ENCODE assay signal across 1 cellular context in genomic region chr10:96129387-96130325, GRCh38.
TF ChIP-seq lines count a peak whose summit lies in the region.

A gene with protein sequence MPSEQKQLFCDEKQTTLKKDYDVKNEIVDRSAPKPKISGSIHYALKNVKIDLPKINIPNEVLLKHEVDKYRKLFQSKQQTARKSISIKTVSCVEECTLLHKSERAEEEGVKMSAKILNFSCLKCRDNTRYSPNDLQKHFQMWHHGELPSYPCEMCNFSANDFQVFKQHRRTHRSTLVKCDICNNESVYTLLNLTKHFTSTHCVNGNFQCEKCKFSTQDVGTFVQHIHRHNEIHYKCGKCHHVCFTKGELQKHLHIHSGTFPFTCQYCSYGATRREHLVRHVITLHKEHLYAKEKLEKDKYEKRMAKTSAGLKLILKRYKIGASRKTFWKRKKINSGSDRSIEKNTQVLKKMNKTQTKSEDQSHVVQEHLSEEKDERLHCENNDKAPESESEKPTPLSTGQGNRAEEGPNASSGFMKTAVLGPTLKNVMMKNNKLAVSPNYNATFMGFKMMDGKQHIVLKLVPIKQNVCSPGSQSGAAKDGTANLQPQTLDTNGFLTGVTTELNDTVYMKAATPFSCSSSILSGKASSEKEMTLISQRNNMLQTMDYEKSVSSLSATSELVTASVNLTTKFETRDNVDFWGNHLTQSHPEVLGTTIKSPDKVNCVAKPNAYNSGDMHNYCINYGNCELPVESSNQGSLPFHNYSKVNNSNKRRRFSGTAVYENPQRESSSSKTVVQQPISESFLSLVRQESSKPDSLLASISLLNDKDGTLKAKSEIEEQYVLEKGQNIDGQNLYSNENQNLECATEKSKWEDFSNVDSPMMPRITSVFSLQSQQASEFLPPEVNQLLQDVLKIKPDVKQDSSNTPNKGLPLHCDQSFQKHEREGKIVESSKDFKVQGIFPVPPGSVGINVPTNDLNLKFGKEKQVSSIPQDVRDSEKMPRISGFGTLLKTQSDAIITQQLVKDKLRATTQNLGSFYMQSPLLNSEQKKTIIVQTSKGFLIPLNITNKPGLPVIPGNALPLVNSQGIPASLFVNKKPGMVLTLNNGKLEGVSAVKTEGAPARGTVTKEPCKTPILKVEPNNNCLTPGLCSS (N-terminal part only) (plus strand): TSS chr10:96130297. CDS start chr10:96156323, 26,026 bp downstream.

TF ChIP-seq in K562, 482 proteins besides CTCF, POLR2A, EP300 and RAD21 (continued from another document and continues in another):
- TF ChIP-seq E4F1 (CRISPR knock-in tag; IDR thresholded peaks at IDR 0.05; ENCODE audit: borderline replicate concordance) (peak; percentile 90), BRD4 (IDR thresholded peaks at IDR 0.05) (peak; percentile 53; the same call in 1 of the 2 replicates), TBP (optimal IDR thresholded peaks at IDR 0.05; ENCODE audit: low read depth, low read length) (peak; percentile 84), TFAM (CRISPR knock-in tag; conservative IDR thresholded peaks at IDR 0.05) (no peak), RNF2 (IDR thresholded peaks at IDR 0.05) (peak; percentile 63), SP1 (CRISPR knock-in tag; IDR thresholded peaks at IDR 0.05) (peak; percentile 72; the same call in 1 of the 2 replicates), NBN (IDR thresholded peaks at IDR 0.05; ENCODE audit: low read depth) (peak; percentile 77), STAG1 (CRISPR knock-in tag; IDR thresholded peaks at IDR 0.05; ENCODE audit: borderline replicate concordance) (no peak), ZNF175 (CRISPR knock-in tag; IDR thresholded peaks at IDR 0.05; ENCODE audit: low read depth) (peak; percentile 84), TEAD4 (IDR thresholded peaks at IDR 0.05; ENCODE audit: low read length) (peak; percentile 47; the same call in 1 of the 2 replicates), TEAD4 (CRISPR knock-in tag; IDR thresholded peaks at IDR 0.05; ENCODE audit: borderline replicate concordance) (no peak), BACH1 (tag; IDR thresholded peaks at IDR 0.05) (0 out of 2 replicates have a peak, but pooled peaks have one; percentile 60), ZFX (CRISPR knock-in tag; IDR thresholded peaks at IDR 0.05) (peak; percentile 95), FOXJ2 (tag; IDR thresholded peaks at IDR 0.05) (0 out of 2 replicates have a peak, but pooled peaks have one; percentile 30), CSDE1 (IDR thresholded peaks at IDR 0.05) (0 out of 4 replicates have a peak, but pooled peaks of 1 of the 2 experiments have one; percentile 8), GABPA (tag; conservative IDR thresholded peaks at IDR 0.05; ENCODE audit: low read depth) (peak; percentile 91), BHLHE40 (IDR thresholded peaks at IDR 0.05; ENCODE audit: low read length) (peak; percentile 40; the same call in 1 of the 2 replicates), ZNF584 (CRISPR knock-in tag; IDR thresholded peaks at IDR 0.05; ENCODE audit: low read depth) (peak; percentile 75; the same call in 1 of the 2 replicates), TAF1 (IDR thresholded peaks at IDR 0.05; ENCODE audit: control insufficient read depth, extremely low read depth, insufficient read depth, low read length, severe bottlenecking) (peak; percentile 93), BCOR (IDR thresholded peaks at IDR 0.05) (no peak)
- TF ChIP-seq, protein P1, sequence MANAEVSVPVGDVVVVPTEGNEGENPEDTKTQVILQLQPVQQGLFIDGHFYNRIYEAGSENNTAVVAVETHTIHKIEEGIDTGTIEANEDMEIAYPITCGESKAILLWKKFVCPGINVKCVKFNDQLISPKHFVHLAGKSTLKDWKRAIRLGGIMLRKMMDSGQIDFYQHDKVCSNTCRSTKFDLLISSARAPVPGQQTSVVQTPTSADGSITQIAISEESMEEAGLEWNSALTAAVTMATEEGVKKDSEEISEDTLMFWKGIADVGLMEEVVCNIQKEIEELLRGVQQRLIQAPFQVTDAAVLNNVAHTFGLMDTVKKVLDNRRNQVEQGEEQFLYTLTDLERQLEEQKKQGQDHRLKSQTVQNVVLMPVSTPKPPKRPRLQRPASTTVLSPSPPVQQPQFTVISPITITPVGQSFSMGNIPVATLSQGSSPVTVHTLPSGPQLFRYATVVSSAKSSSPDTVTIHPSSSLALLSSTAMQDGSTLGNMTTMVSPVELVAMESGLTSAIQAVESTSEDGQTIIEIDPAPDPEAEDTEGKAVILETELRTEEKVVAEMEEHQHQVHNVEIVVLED (CRISPR knock-in tag; IDR thresholded peaks at IDR 0.05), result 0 out of 2 replicates have a peak, but pooled peaks have one; percentile 25
- TF ChIP-seq, protein P2, sequence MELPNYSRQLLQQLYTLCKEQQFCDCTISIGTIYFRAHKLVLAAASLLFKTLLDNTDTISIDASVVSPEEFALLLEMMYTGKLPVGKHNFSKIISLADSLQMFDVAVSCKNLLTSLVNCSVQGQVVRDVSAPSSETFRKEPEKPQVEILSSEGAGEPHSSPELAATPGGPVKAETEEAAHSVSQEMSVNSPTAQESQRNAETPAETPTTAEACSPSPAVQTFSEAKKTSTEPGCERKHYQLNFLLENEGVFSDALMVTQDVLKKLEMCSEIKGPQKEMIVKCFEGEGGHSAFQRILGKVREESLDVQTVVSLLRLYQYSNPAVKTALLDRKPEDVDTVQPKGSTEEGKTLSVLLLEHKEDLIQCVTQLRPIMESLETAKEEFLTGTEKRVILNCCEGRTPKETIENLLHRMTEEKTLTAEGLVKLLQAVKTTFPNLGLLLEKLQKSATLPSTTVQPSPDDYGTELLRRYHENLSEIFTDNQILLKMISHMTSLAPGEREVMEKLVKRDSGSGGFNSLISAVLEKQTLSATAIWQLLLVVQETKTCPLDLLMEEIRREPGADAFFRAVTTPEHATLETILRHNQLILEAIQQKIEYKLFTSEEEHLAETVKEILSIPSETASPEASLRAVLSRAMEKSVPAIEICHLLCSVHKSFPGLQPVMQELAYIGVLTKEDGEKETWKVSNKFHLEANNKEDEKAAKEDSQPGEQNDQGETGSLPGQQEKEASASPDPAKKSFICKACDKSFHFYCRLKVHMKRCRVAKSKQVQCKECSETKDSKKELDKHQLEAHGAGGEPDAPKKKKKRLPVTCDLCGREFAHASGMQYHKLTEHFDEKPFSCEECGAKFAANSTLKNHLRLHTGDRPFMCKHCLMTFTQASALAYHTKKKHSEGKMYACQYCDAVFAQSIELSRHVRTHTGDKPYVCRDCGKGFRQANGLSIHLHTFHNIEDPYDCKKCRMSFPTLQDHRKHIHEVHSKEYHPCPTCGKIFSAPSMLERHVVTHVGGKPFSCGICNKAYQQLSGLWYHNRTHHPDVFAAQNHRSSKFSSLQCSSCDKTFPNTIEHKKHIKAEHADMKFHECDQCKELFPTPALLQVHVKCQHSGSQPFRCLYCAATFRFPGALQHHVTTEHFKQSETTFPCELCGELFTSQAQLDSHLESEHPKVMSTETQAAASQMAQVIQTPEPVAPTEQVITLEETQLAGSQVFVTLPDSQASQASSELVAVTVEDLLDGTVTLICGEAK (IDR thresholded peaks at IDR 0.05), result peak; percentile 76
- TF ChIP-seq, protein P2 (CRISPR knock-in tag; IDR thresholded peaks at IDR 0.05), result no peak
- TF ChIP-seq, protein P3, sequence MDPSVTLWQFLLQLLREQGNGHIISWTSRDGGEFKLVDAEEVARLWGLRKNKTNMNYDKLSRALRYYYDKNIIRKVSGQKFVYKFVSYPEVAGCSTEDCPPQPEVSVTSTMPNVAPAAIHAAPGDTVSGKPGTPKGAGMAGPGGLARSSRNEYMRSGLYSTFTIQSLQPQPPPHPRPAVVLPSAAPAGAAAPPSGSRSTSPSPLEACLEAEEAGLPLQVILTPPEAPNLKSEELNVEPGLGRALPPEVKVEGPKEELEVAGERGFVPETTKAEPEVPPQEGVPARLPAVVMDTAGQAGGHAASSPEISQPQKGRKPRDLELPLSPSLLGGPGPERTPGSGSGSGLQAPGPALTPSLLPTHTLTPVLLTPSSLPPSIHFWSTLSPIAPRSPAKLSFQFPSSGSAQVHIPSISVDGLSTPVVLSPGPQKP (CRISPR knock-in tag; IDR thresholded peaks at IDR 0.05), result no peak
- TF ChIP-seq, protein P4, sequence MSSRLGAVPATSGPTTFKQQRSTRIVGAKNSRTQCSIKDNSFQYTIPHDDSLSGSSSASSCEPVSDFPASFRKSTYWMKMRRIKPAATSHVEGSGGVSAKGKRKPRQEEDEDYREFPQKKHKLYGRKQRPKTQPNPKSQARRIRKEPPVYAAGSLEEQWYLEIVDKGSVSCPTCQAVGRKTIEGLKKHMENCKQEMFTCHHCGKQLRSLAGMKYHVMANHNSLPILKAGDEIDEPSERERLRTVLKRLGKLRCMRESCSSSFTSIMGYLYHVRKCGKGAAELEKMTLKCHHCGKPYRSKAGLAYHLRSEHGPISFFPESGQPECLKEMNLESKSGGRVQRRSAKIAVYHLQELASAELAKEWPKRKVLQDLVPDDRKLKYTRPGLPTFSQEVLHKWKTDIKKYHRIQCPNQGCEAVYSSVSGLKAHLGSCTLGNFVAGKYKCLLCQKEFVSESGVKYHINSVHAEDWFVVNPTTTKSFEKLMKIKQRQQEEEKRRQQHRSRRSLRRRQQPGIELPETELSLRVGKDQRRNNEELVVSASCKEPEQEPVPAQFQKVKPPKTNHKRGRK (tag; IDR thresholded peaks at IDR 0.05), result no peak
- TF ChIP-seq, protein P5, sequence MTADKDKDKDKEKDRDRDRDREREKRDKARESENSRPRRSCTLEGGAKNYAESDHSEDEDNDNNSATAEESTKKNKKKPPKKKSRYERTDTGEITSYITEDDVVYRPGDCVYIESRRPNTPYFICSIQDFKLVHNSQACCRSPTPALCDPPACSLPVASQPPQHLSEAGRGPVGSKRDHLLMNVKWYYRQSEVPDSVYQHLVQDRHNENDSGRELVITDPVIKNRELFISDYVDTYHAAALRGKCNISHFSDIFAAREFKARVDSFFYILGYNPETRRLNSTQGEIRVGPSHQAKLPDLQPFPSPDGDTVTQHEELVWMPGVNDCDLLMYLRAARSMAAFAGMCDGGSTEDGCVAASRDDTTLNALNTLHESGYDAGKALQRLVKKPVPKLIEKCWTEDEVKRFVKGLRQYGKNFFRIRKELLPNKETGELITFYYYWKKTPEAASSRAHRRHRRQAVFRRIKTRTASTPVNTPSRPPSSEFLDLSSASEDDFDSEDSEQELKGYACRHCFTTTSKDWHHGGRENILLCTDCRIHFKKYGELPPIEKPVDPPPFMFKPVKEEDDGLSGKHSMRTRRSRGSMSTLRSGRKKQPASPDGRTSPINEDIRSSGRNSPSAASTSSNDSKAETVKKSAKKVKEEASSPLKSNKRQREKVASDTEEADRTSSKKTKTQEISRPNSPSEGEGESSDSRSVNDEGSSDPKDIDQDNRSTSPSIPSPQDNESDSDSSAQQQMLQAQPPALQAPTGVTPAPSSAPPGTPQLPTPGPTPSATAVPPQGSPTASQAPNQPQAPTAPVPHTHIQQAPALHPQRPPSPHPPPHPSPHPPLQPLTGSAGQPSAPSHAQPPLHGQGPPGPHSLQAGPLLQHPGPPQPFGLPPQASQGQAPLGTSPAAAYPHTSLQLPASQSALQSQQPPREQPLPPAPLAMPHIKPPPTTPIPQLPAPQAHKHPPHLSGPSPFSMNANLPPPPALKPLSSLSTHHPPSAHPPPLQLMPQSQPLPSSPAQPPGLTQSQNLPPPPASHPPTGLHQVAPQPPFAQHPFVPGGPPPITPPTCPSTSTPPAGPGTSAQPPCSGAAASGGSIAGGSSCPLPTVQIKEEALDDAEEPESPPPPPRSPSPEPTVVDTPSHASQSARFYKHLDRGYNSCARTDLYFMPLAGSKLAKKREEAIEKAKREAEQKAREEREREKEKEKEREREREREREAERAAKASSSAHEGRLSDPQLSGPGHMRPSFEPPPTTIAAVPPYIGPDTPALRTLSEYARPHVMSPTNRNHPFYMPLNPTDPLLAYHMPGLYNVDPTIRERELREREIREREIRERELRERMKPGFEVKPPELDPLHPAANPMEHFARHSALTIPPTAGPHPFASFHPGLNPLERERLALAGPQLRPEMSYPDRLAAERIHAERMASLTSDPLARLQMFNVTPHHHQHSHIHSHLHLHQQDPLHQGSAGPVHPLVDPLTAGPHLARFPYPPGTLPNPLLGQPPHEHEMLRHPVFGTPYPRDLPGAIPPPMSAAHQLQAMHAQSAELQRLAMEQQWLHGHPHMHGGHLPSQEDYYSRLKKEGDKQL (CRISPR knock-in tag; IDR thresholded peaks at IDR 0.05; ENCODE audit: borderline replicate concordance), result 0 out of 2 replicates have a peak, but pooled peaks have one; percentile 50
- TF ChIP-seq, protein P6, sequence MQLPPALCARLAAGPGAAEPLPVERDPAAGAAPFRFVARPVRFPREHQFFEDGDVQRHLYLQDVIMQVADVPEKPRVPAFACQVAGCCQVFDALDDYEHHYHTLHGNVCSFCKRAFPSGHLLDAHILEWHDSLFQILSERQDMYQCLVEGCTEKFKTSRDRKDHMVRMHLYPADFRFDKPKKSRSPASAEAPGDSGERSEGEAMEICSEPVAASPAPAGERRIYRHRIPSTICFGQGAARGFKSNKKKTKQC (CRISPR knock-in tag; IDR thresholded peaks at IDR 0.05), result 0 out of 2 replicates have a peak, but pooled peaks have one; percentile 20
